ENCODE assay signal across 18 cellular contexts in genomic region chr17:19756551-19756950, GRCh38. TPM values are rescaled to one million over a fixed set of nuclear protein-coding genes. Genes with fewer than 3 reads are reported as not detected.
"Had no signal": no experiment of that assay in that cellular context is flagged by ENCODE, and none has a peak within 500 bp of the region (broad histone marks: within the 10 kb centered on the region; RNA-seq: fewer than 3 reads in every experiment).

No MANE protein-coding gene starts in this region.

- H3K4me3 Mint-ChIP-seq: activated T-helper 1 cell treated with anti-CD3 and anti-CD28 coated beads, Interleukin-12 subunit alpha, Interleukin-12 subunit beta, Interleukin-2, Interleukin-4 antibody, amounts not matched to agents 30 ng/mL and 10 ng/mL and 1 ng/mL, durations not matched to agents 14 hours and 24 hours and 36 hours; stimulated activated naive CD8-positive, alpha-beta T cell treated with anti-CD3 and anti-CD28 coated beads, Interleukin-15, amount 100 ng/mL, for 72 hours had no signal

- H3K36me3 ChIP-seq: ascending aorta, breast epithelium, esophagus squamous epithelium, lower lobe of right lung, prostate gland, thoracic aorta, upper lobe of right lung had no signal

- H3K4me1 ChIP-seq: breast epithelium, prostate gland had no signal

- H3K9me3 Mint-ChIP-seq: activated T-helper 1 cell treated with anti-CD3 and anti-CD28 coated beads, Interleukin-12 subunit alpha, Interleukin-12 subunit beta, Interleukin-2, Interleukin-4 antibody, amounts not matched to agents 30 ng/mL and 10 ng/mL and 1 ng/mL, durations not matched to agents 14 hours and 24 hours and 36 hours; stimulated activated naive CD8-positive, alpha-beta T cell treated with anti-CD3 and anti-CD28 coated beads, Interleukin-15, amount 100 ng/mL, for 72 hours had no signal

- H3K4me3 ChIP-seq: ascending aorta, breast epithelium, esophagus squamous epithelium, lower lobe of right lung, prostate gland, skin epidermis, thoracic aorta, upper lobe of right lung had no signal

- H3K27ac Mint-ChIP-seq: activated T-helper 1 cell treated with anti-CD3 and anti-CD28 coated beads, Interleukin-12 subunit alpha, Interleukin-12 subunit beta, Interleukin-2, Interleukin-4 antibody, amounts not matched to agents 30 ng/mL and 10 ng/mL and 1 ng/mL, durations not matched to agents 14 hours and 24 hours and 36 hours had no signal

- H3K27me3 ChIP-seq: ascending aorta, breast epithelium, esophagus squamous epithelium, upper lobe of right lung had no signal

- DNase-seq: activated CD4-positive, alpha-beta T cell treated with anti-CD3 and anti-CD28 coated beads, Interleukin-2, amount 50 U/mL, for 1 hour; activated CD8-positive, alpha-beta memory T cell treated with anti-CD3 and anti-CD28 coated beads for 24 hours; esophagus squamous epithelium; foreskin fibroblast; lower lobe of right lung; midbrain; right cardiac atrium; stimulated activated naive CD8-positive, alpha-beta T cell treated with anti-CD3 and anti-CD28 coated beads, Interleukin-15, amount 100 ng/mL, for 72 hours; upper lobe of right lung had no signal

- H3K27ac ChIP-seq: ascending aorta, breast epithelium, esophagus squamous epithelium, lower lobe of right lung, prostate gland, skin epidermis, thoracic aorta, upper lobe of right lung had no signal

- H3K9me3 ChIP-seq: ascending aorta, breast epithelium, esophagus squamous epithelium, lower lobe of right lung, prostate gland, thoracic aorta, upper lobe of right lung had no signal

- ATAC-seq: lower lobe of right lung, upper lobe of right lung had no signal

RNA-seq across cellular contexts. Expression of gene ALDH3A1, which starts 8.5 kb away (rescaled TPM):
- total RNA-seq: activated T-helper 1 cell treated with anti-CD3 and anti-CD28 coated beads, Interleukin-12 subunit alpha, Interleukin-12 subunit beta, Interleukin-2, Interleukin-4 antibody, amounts not matched to agents 30 ng/mL and 10 ng/mL and 1 ng/mL, durations not matched to agents 14 hours and 24 hours and 36 hours; T-helper 2 cell treated with Interferon-gamma antibody and Interleukin-4, amounts not matched to agents 100 ng/mL and 5 ng/mL, for 36 hours had no signal

RNA-seq across cellular contexts. Expression of gene SLC47A2, which starts 40.2 kb away (rescaled TPM):
- total RNA-seq: activated T-helper 1 cell treated with anti-CD3 and anti-CD28 coated beads, Interleukin-12 subunit alpha, Interleukin-12 subunit beta, Interleukin-2, Interleukin-4 antibody, amounts not matched to agents 30 ng/mL and 10 ng/mL and 1 ng/mL, durations not matched to agents 14 hours and 24 hours and 36 hours; ascending aorta; kidney epithelial cell; lower lobe of right lung; prostate gland; right cardiac atrium; T-helper 2 cell treated with Interferon-gamma antibody and Interleukin-4, amounts not matched to agents 100 ng/mL and 5 ng/mL, for 36 hours; thoracic aorta; upper lobe of right lung had no signal
- polyA plus RNA-seq: neural cell, right cardiac atrium had no signal
